Comparison of ENCODE assay signal across 13 cellular contexts in genomic region chr17:2189231-2189630, GRCh38.
DNase-seq lines count a peak whose midpoint lies in the region; ATAC-seq and TF ChIP-seq lines count a peak whose summit lies in the region.
"Had no signal": no experiment of that assay in that cellular context is flagged by ENCODE, and none has a peak within 500 bp of the region (broad histone marks: within the 10 kb centered on the region; RNA-seq: fewer than 3 reads in every experiment).

No MANE protein-coding gene starts in this region.

- H3K27ac ChIP-seq in gastroesophageal sphincter (peak overlapping the region; percentile 8 to 66 (median 54)), transverse colon (peak overlapping the region in 3 of 4 donors; percentile 18 to 27 (median 27))
- H3K27ac ChIP-seq: pancreas had no signal

- peak overlapping the region; percentile 24 for H3K9ac ChIP-seq in Loucy (ENCODE audit: low read depth, low read length, poor library complexity, severe bottlenecking)

- H3K27ac Mint-ChIP-seq in nephron: peak overlapping the region in 2 of 3 experiments; percentile 47 to 97

- no peaks in the 10 kb centered on the region for H3K9me3 Mint-ChIP-seq in nephron

- H2AFZ ChIP-seq in Loucy (ENCODE audit: low read length): no peak overlapping the region

- H3K4me3 ChIP-seq in Loucy (ENCODE audit: low read length, poor library complexity, severe bottlenecking) (no peak overlapping the region), gastroesophageal sphincter (no peak overlapping the region), transverse colon (no peak overlapping the region)
- H3K4me3 ChIP-seq: pancreas had no signal

- H3K9me3 ChIP-seq in Loucy (ENCODE audit: insufficient read depth, low read depth, low read length): no peaks in the 10 kb centered on the region
- no peaks in the 10 kb centered on the region for H3K9me3 ChIP-seq in gastroesophageal sphincter
- H3K9me3 ChIP-seq in transverse colon: no peaks in the 10 kb centered on the region
- H3K9me3 ChIP-seq: pancreas had no signal

- WGBS in gastroesophageal sphincter (ENCODE audit: low coverage in 1 of 2), 2 donors: 31% methylated on average over 2 of the region's 4 CpGs; no CpG with 5 or more reads in 1 of the 2 donors
- 80 to 88% methylated on average over 1 to 4 of the region's 4 CpGs for WGBS in transverse colon (ENCODE audit: low coverage in 1 of 2), 2 donors

- no peaks in the 10 kb centered on the region for H3K27me3 ChIP-seq in Loucy (ENCODE audit: insufficient read depth, low read length, poor library complexity, severe bottlenecking)
- no peaks in the 10 kb centered on the region for H3K27me3 ChIP-seq in gastroesophageal sphincter
- H3K27me3 ChIP-seq in transverse colon: no peaks in the 10 kb centered on the region
- H3K27me3 ChIP-seq: pancreas had no signal

- TF ChIP-seq CTCF in Loucy (conservative IDR thresholded peaks at IDR 0.05; ENCODE audit: low read length) (no peak), gastroesophageal sphincter (IDR thresholded peaks at IDR 0.05) (no peak), nephron (IDR thresholded peaks at IDR 0.05; ENCODE audit: unreplicated experiment in 3 of 3) (no peak), transverse colon (IDR thresholded peaks at IDR 0.05) (no peak)

- in situ Hi-C loops in transverse colon (cut with MboI; ENCODE audit: low pct_ligation_motif_present in 1 of 4, low pct_unique_long_range_greater_than_20kb in 1 of 4, low sequenced_read_pairs in 3 of 4): no loop called here

- intact Hi-C loops in transverse colon (cut with DNase I; ENCODE audit: low total_unique reads): no loop called here

- peaks cover 36% of the 10 kb centered on the region for H3K79me2 ChIP-seq in Loucy (ENCODE audit: insufficient read depth, low read length)

- H3K36me3 ChIP-seq in Loucy (ENCODE audit: insufficient read depth, low read length) (peaks cover 68% of the 10 kb centered on the region; the same call in 1 of the 2 replicates), gastroesophageal sphincter (peaks cover 0 to 56% of the 10 kb centered on the region in 2 donors), transverse colon (peaks cover 0 to 14% (median 1%) of the 10 kb centered on the region in 4 donors)

- H3K4me2 ChIP-seq in Loucy (ENCODE audit: low read depth, low read length, poor library complexity, severe bottlenecking): peak overlapping the region; percentile 19

- H3F3A ChIP-seq in Loucy (ENCODE audit: low read depth): peaks cover 20% of the 10 kb centered on the region

- no peak for TF ChIP-seq EP300 in gastroesophageal sphincter (IDR thresholded peaks at IDR 0.05)
- no peak for TF ChIP-seq EP300 in transverse colon (IDR thresholded peaks at IDR 0.05; ENCODE audit: low read depth)

- TF ChIP-seq POLR2A in gastroesophageal sphincter (IDR thresholded peaks at IDR 0.05) (no peak), transverse colon (IDR thresholded peaks at IDR 0.05) (no peak)

- H3K4me1 ChIP-seq in Loucy (ENCODE audit: insufficient read depth, low read length, poor library complexity, severe bottlenecking) (peaks cover 49% of the 10 kb centered on the region), gastroesophageal sphincter (peaks cover 0 to 43% (median 17%) of the 10 kb centered on the region in 3 donors), transverse colon (peaks cover 0 to 23% (median 19%) of the 10 kb centered on the region in 4 donors)
- H3K4me1 ChIP-seq: pancreas had no signal

- DNase-seq in transverse colon: no peak
- no peak for DNase-seq in medulla oblongata (ENCODE audit: extremely low spot score)
- DNase-seq in cerebellar nuclear complex (lab: John Stamatoyannopoulos, UW): no peak
- DNase-seq: activated CD4-positive, CD25-positive, alpha-beta regulatory T cell; activated effector memory CD4-positive, alpha-beta T cell treated with anti-CD3 and anti-CD28 coated beads, Interleukin-2, amount 50 U/mL, for 16 hours; aorta; NCI-H2029; NCI-H524 treated with DMSO at 0.1 percent for 48 hours; pancreas had no signal

- peaks cover 49% of the 10 kb centered on the region for H3K4me1 Mint-ChIP-seq in nephron

- no peak overlapping the region for H3K4me3 Mint-ChIP-seq in nephron

- no peaks in the 10 kb centered on the region for H3K9me2 ChIP-seq in Loucy (replicated peaks; ENCODE audit: low read depth, low read length)

- H3K27me3 Mint-ChIP-seq in nephron (ENCODE audit: low read depth): no peaks in the 10 kb centered on the region

- H4K20me1 ChIP-seq in Loucy (ENCODE audit: insufficient read depth, low read length, poor library complexity, severe bottlenecking): no peaks in the 10 kb centered on the region

- ATAC-seq in gastroesophageal sphincter (no peak), HG03457 (IDR thresholded peaks at IDR 0.05; ENCODE audit: unreplicated experiment) (no peak)
- ATAC-seq: pancreas had no signal

- peaks cover 64% of the 10 kb centered on the region for H3K36me3 Mint-ChIP-seq in nephron (ENCODE audit: low read depth)
